8 cellular contexts compared by ENCODE assay signal in genomic region chr11:118295834-118296454, GRCh38. TPM values are rescaled to one million over a fixed set of nuclear protein-coding genes. Genes with fewer than 3 reads are reported as not detected.
DNase-seq lines count a peak whose midpoint lies in the region; ATAC-seq and TF ChIP-seq lines count a peak whose summit lies in the region.

No MANE protein-coding gene starts in this region.

- H3K4me3 Mint-ChIP-seq in neural crest cell = no peak overlapping the region

- H3K9me3 Mint-ChIP-seq in neural crest cell = no peaks in the 10 kb centered on the region

- no peaks in the 10 kb centered on the region for H3K4me1 Mint-ChIP-seq in neural crest cell

- peaks cover 65% of the 10 kb centered on the region for H3K27me3 Mint-ChIP-seq in neural crest cell (ENCODE audit: low read depth)

- no peak overlapping the region for H3K4me3 ChIP-seq in choroid plexus epithelial cell (ENCODE audit: low read depth, low read length)

- no peak overlapping the region for H3K27ac Mint-ChIP-seq in neural crest cell (ENCODE audit: unreplicated experiment)

- ATAC-seq in HG02623 (IDR thresholded peaks at IDR 0.05; ENCODE audit: unreplicated experiment) = no peak

- peak; percentile 48 for TF ChIP-seq CTCF in AG09319 (IDR thresholded peaks at IDR 0.05; ENCODE audit: low read depth, low read length)
- TF ChIP-seq CTCF in GM13976 (IDR thresholded peaks at IDR 0.05; ENCODE audit: borderline replicate concordance, control extremely low read depth, extremely low read depth, insufficient read depth, missing control alignments) = peak; percentile 59
- TF ChIP-seq CTCF in choroid plexus epithelial cell (conservative IDR thresholded peaks at IDR 0.05; ENCODE audit: low read depth, low read length) = peak; percentile 78
- TF ChIP-seq CTCF in neural crest cell (conservative IDR thresholded peaks at IDR 0.05) = peak; percentile 63

- no peaks in the 10 kb centered on the region for H3K36me3 Mint-ChIP-seq in neural crest cell (ENCODE audit: low read depth)

- DNase-seq in AG09319 (ENCODE audit: extremely low read depth, low read depth) (no peak), GM13976 (ENCODE audit: low spot score) (peak; percentile 41), SW480 (ENCODE audit: low spot score) (peak; percentile 75), choroid plexus epithelial cell (ENCODE audit: low read depth) (peak; percentile 58), neural crest cell (ENCODE audit: low read depth, low spot score) (no peak), SHP77 treated with DMSO at 0.1 percent for 48 hours (lab: John Stamatoyannopoulos, UW) (no peak), UCSD-AML1 (lab: John Stamatoyannopoulos, UW; ENCODE audit: unreplicated experiment) (no peak)

- in situ Hi-C loops in GM13976 (cut with MboI; ENCODE audit: low sequenced_read_pairs, unreplicated experiment) = loop anchor here (10.0 kb wide), 1 partner anchor 101 kb away; no protein-coding TSS in a partner anchor

RNA-seq across cellular contexts. Expression of gene CD3E, which starts 8.6 kb away (rescaled TPM):
- total RNA-seq in neural crest cell = not detected in 2 replicates

RNA-seq across cellular contexts. Expression of gene MPZL2, which starts 31.8 kb away (rescaled TPM):
- not detected in 2 replicates for total RNA-seq in neural crest cell

RNA-seq across cellular contexts. Expression of gene MPZL3, which starts 43.8 kb away (rescaled TPM):
- total RNA-seq in neural crest cell = 0.35 and 0.43 TPM in 2 replicates

RNA-seq across cellular contexts. Expression of gene CD3D, which starts 46.6 kb away (rescaled TPM):
- not detected in 2 replicates for total RNA-seq in neural crest cell

RNA-seq across cellular contexts. Expression of gene CD3G, which starts 48.2 kb away (rescaled TPM):
- not detected in 2 replicates for total RNA-seq in neural crest cell

Comparison
In these comparisons a context has a peak if more than half of its experiments do, and no peak if none do; other contexts are left out.
1. DNase-seq: peak in GM13976 (single experiment), SW480 (single experiment) and choroid plexus epithelial cell (single experiment); none in AG09319 (single experiment), neural crest cell (single experiment), SHP77 treated with DMSO at 0.1 percent for 48 hours (single experiment) and UCSD-AML1 (single experiment).
2. Peak in every context shown above with its lines, with median percentiles within 50 percentile points of each other: CTCF ChIP-seq.